10 cellular contexts compared by ENCODE assay signal in the genomic region with DNA sequence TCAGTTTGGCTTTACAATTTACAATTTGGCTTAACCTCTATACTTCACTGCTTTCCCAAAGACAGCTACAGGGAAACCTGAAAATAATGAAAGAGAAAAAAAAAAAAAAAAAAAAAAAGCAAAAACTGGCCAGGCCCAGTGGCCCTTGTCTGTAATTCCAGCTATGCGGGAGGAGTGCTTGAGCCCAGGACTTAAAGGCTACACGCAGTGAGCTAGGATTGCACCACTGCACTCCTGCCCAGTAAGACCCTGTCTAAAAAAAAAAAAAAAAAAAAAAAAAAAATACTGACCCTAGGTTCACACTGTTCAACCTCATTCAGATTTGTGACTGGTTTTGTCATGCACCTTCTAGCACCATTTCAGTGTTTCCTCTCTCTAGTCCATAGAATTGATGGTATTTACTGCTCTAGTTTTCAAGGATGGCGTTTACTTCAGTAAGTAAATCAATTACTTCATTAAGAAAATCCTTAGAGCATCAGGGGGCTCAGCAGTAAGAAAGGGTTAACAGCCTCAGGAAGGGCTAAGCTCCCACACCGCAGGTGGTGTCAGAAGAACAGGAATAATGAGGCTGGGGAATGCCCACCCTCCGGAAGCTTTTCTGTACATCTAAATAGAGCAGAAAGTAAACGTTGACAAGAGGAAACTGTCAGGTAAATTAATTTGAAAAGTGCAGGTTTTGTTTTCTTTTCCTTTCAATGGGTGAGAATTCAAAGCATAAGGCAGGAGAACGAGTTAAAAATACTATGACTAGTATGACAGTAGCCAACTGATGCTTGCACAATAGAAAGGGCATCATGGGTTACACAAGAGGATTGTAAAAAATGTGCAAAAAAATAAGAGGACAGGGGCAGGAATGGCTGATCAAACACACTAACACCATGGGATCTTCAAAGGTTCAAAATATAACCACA.
DNase-seq lines count a peak whose midpoint lies in the region; FAIRE-seq and TF ChIP-seq lines count a peak whose summit lies in the region.
"Had no signal": no experiment of that assay in that cellular context is flagged by ENCODE, and none has a peak within 500 bp of the region (broad histone marks: within the 10 kb centered on the region; RNA-seq: fewer than 3 reads in every experiment).

No MANE protein-coding gene starts in this region.

- H3K9ac ChIP-seq in neuronal stem cell (ENCODE audit: low read depth, low read length, poor library complexity): no peak overlapping the region

- no peak overlapping the region for H3K18ac ChIP-seq in neuronal stem cell (ENCODE audit: low read length)

- H2BK120ac ChIP-seq in neuronal stem cell (ENCODE audit: low read depth, low read length): no peak overlapping the region

- peak; percentile 55 for DNase-seq in NCI-H82 (lab: John Stamatoyannopoulos, UW)
- DNase-seq in NCI-H82 treated with DMSO at 0.1 percent for 48 hours (lab: John Stamatoyannopoulos, UW; ENCODE audit: unreplicated experiment): no peak
- peak; percentile 50 for DNase-seq in NCI-H146 treated with DMSO at 0.1 percent for 48 hours (lab: John Stamatoyannopoulos, UW; ENCODE audit: unreplicated experiment)
- DNase-seq in choroid plexus epithelial cell (ENCODE audit: low read depth): peak; percentile 48
- peak; percentile 57 for DNase-seq in neuronal stem cell (ENCODE audit: low spot score)
- DNase-seq in ascending aorta (ENCODE audit: low spot score in 2 of 2): no peak
- DNase-seq in adrenal gland: no peak
- no peak for DNase-seq in RCC 7860 (ENCODE audit: low spot score)
- DNase-seq: dorsolateral prefrontal cortex; NK-92 treated with Interleukin-12 subunit alpha and Interleukin-12 subunit beta, amount 100 ng/mL, for 24 hours had no signal

- no peak overlapping the region for H4K91ac ChIP-seq in neuronal stem cell (ENCODE audit: low read depth, low read length, poor library complexity)

- no peak overlapping the region for H2BK5ac ChIP-seq in neuronal stem cell (ENCODE audit: low read length)

- peaks cover 4 to 18% of the 10 kb centered on the region in 2 donors for H3K4me1 ChIP-seq in neuronal stem cell (ENCODE audit: control insufficient read depth in 2 of 2, insufficient read depth in 1 of 2, low read depth in 1 of 2, low read length in 2 of 2)
- peaks cover 4 to 10% of the 10 kb centered on the region in 2 donors for H3K4me1 ChIP-seq in ascending aorta
- peaks cover 7 to 33% of the 10 kb centered on the region in 2 donors for H3K4me1 ChIP-seq in adrenal gland (replicated peaks in 1 of 2)

- H3K27me3 ChIP-seq in neuronal stem cell (ENCODE audit: control insufficient read depth in 3 of 3, insufficient read depth in 3 of 3, low read depth in 1 of 3, low read length in 3 of 3) (no peaks in the 10 kb centered on the region), ascending aorta (no peaks in the 10 kb centered on the region), adrenal gland (no peaks in the 10 kb centered on the region)
- H3K27me3 ChIP-seq: dorsolateral prefrontal cortex had no signal

- H2AFZ ChIP-seq in neuronal stem cell (ENCODE audit: low read length): peak overlapping the region; percentile 68

- no peak overlapping the region for H3K23ac ChIP-seq in neuronal stem cell (ENCODE audit: low read depth, low read length, poor library complexity)

- H3K36me3 ChIP-seq in neuronal stem cell (replicated peaks in 1 of 2; ENCODE audit: control insufficient read depth in 2 of 2, insufficient read depth in 2 of 2, low read length in 2 of 2) (no peaks in the 10 kb centered on the region), ascending aorta (no peaks in the 10 kb centered on the region), adrenal gland (replicated peaks in 1 of 2) (no peaks in the 10 kb centered on the region)

- TF ChIP-seq CTCF in choroid plexus epithelial cell (conservative IDR thresholded peaks at IDR 0.05; ENCODE audit: low read depth, low read length) (no peak), ascending aorta (IDR thresholded peaks at IDR 0.05) (no peak), adrenal gland (IDR thresholded peaks at IDR 0.05) (no peak)

- no peak overlapping the region for H2BK15ac ChIP-seq in neuronal stem cell (ENCODE audit: low read length)

- no peak overlapping the region for H4K8ac ChIP-seq in neuronal stem cell (ENCODE audit: low read depth, low read length)

- H3K27ac ChIP-seq in neuronal stem cell (replicated peaks; ENCODE audit: low read length): peak overlapping the region; percentile 91
- no peak overlapping the region for H3K27ac ChIP-seq in ascending aorta
- H3K27ac ChIP-seq in adrenal gland: peak overlapping the region in 1 of 5 donors; percentile 8
- H3K27ac ChIP-seq: dorsolateral prefrontal cortex had no signal

- peak overlapping the region; percentile 26 for H3K4me2 ChIP-seq in neuronal stem cell (ENCODE audit: insufficient read depth, low read length, poor library complexity, severe bottlenecking)

- FAIRE-seq in RCC 7860 (lab: Jason Lieb, UNC): no peak

- no peak overlapping the region for H2BK12ac ChIP-seq in neuronal stem cell (ENCODE audit: low read length)

- H3K9me3 ChIP-seq in neuronal stem cell (replicated peaks in 1 of 2; ENCODE audit: control insufficient read depth in 2 of 2, insufficient read depth in 1 of 2, low read depth in 1 of 2, low read length in 2 of 2) (peaks cover 0 to 4% of the 10 kb centered on the region in 2 donors), ascending aorta (no peaks in the 10 kb centered on the region), adrenal gland (replicated peaks in 1 of 3) (no peaks in the 10 kb centered on the region)

- no peak for TF ChIP-seq POLR2A in adrenal gland (IDR thresholded peaks at IDR 0.05)

- intact Hi-C loops in ascending aorta (cut with DNase I) (no loop called here), adrenal gland (cut with DNase I) (no loop called here)

- H3K4ac ChIP-seq in neuronal stem cell (ENCODE audit: low read length): no peak overlapping the region

- no peaks in the 10 kb centered on the region for H3K79me1 ChIP-seq in neuronal stem cell (ENCODE audit: low read depth, low read length)

- no peak overlapping the region for H3K14ac ChIP-seq in neuronal stem cell (ENCODE audit: low read length)

- no CpG with 5 or more reads among the region's 7 CpGs for WGBS in neuronal stem cell (ENCODE audit: extremely low coverage in 2 of 2, insufficient read length in 2 of 2, insufficient replicate concordance in 1 of 2), 2 donors
- WGBS in adrenal gland, 4 donors: 57 to 63% (median 60%) methylated on average over 7 of the region's 7 CpGs

- no peak overlapping the region for H2AK5ac ChIP-seq in neuronal stem cell (ENCODE audit: low read depth, low read length)

- H3K4me3 ChIP-seq in choroid plexus epithelial cell (ENCODE audit: low read depth, low read length) (no peak overlapping the region), neuronal stem cell (ENCODE audit: low read length in 2 of 2) (no peak overlapping the region), ascending aorta (no peak overlapping the region), adrenal gland (no peak overlapping the region)
- H3K4me3 ChIP-seq: dorsolateral prefrontal cortex had no signal

Comparison
In these comparisons a context has a peak if more than half of its experiments do, and no peak if none do; other contexts are left out.
1. DNase-seq: peak in NCI-H82 (single experiment), NCI-H146 treated with DMSO at 0.1 percent for 48 hours (single experiment), choroid plexus epithelial cell (single experiment) and neuronal stem cell (single experiment); none in NCI-H82 treated with DMSO at 0.1 percent for 48 hours (single experiment), ascending aorta (0 of 2), adrenal gland (0 of 7) and RCC 7860 (single experiment).